Comparison of ENCODE assay signal across 8 cellular contexts in the genomic region with DNA sequence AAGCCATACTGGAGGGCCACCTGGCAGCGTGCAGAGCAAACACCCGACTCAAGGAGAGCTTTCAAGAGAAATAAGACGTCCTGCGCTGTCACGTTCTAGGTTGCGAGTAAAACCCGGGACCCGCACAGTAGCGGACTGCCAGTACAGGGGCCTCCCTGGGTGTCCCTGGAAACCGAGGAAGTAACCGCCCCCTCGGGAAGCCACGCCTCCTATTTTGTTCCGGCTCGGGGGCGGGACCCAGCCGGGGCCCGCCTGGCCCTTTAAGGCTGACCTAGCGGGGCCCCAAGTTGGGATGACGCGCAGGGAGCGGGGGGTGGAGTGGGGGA. TPM values are rescaled to one million over a fixed set of nuclear protein-coding genes. Genes with fewer than 3 reads are reported as not detected.
DNase-seq lines count a peak whose midpoint lies in the region; TF ChIP-seq lines count a peak whose summit lies in the region.

No MANE protein-coding gene starts in this region.

- no peak overlapping the region for H2BK12ac ChIP-seq in H9 (ENCODE audit: insufficient read length, low read depth, low read length)

- no CpG with 5 or more reads among the region's 22 CpGs for WGBS in H9 (ENCODE audit: extremely low coverage, insufficient read length, low lambda C conversion rate)
- WGBS in thymus: under 1% methylated on average over 22 of the region's 22 CpGs

- H2BK20ac ChIP-seq in H9 (ENCODE audit: low read depth, low read length, poor library complexity, severe bottlenecking): no peak overlapping the region

- H3K9me3 ChIP-seq in H9 (ENCODE audit: control insufficient read depth, low read depth, low read length) (no peaks in the 10 kb centered on the region), MM.1S (replicated peaks; ENCODE audit: insufficient read depth, low read length) (no peaks in the 10 kb centered on the region), thymus (ENCODE audit: control insufficient read depth) (no peaks in the 10 kb centered on the region)

- H3K14ac ChIP-seq in H9 (ENCODE audit: insufficient read depth, low read length): no peak overlapping the region

- peaks cover 22% of the 10 kb centered on the region in 2 experiments for H3K4me1 Mint-ChIP-seq in H9
- peaks cover 66% of the 10 kb centered on the region for H3K4me1 Mint-ChIP-seq in activated naive CD4-positive, alpha-beta T cell treated with anti-CD3 and anti-CD28 coated beads, Interleukin-2, amount 10 ng/mL, durations not matched to agents 7 days and 5 days
- H3K4me1 Mint-ChIP-seq in osteocyte (ENCODE audit: unreplicated experiment): peaks cover 21% of the 10 kb centered on the region

- H2BK5ac ChIP-seq in H9 (ENCODE audit: insufficient read length, low read length): no peak overlapping the region

- DNase-seq in GDM1 (lab: John Stamatoyannopoulos, UW) (peak; percentile 88), H9 (peak; percentile 97), MM.1S (peak; percentile 93), SK-N-DZ (ENCODE audit: low spot score) (peak; percentile 89), glomerular visceral epithelial cell (ENCODE audit: extremely low spot score) (peak; percentile 89), osteocyte (ENCODE audit: extremely low spot score, unreplicated experiment) (peak; percentile 95)
- DNase-seq in activated naive CD4-positive, alpha-beta T cell treated with anti-CD3 and anti-CD28 coated beads, Interleukin-2, amount 10 ng/mL, durations not matched to agents 7 days and 5 days: peak; percentile 97

- H2BK15ac ChIP-seq in H9 (ENCODE audit: low read depth, low read length): no peak overlapping the region

- H3K23ac ChIP-seq in H9 (ENCODE audit: insufficient read length, low read depth, low read length): no peak overlapping the region

- H4K8ac ChIP-seq in H9 (replicated peaks; ENCODE audit: insufficient read length, low read depth, low read length): no peak overlapping the region

- H3K18ac ChIP-seq in H9 (ENCODE audit: insufficient read length, low read depth, low read length): no peak overlapping the region

- H3T11ph ChIP-seq in H9 (ENCODE audit: low read length): no peak overlapping the region

- H3K79me2 ChIP-seq in H9 (ENCODE audit: insufficient read depth, low read length) (no peaks in the 10 kb centered on the region), MM.1S (ENCODE audit: low read length) (peaks cover 12% of the 10 kb centered on the region)

- H3K56ac ChIP-seq in H9 (ENCODE audit: insufficient read length, low read depth, low read length): no peak overlapping the region

- H3K36me3 Mint-ChIP-seq in H9 (ENCODE audit: insufficient read depth in 1 of 3, low read depth in 3 of 3): peaks cover 0 to 10% (median 6%) of the 10 kb centered on the region in 3 experiments; a peak in 4 of 7 replicates
- peaks cover 61% of the 10 kb centered on the region for H3K36me3 Mint-ChIP-seq in activated naive CD4-positive, alpha-beta T cell treated with anti-CD3 and anti-CD28 coated beads, Interleukin-2, amount 10 ng/mL, durations not matched to agents 7 days and 5 days
- no peaks in the 10 kb centered on the region for H3K36me3 Mint-ChIP-seq in osteocyte (ENCODE audit: unreplicated experiment)

- H4K5ac ChIP-seq in H9 (ENCODE audit: insufficient read length, low read depth, low read length): no peak overlapping the region

- H3K4ac ChIP-seq in H9 (ENCODE audit: low read depth, low read length): no peak overlapping the region

- H3K4me3 Mint-ChIP-seq in H9 (peak overlapping the region; percentile 81 to 82), osteocyte (ENCODE audit: unreplicated experiment) (peak overlapping the region; percentile 86)
- H3K4me3 Mint-ChIP-seq in activated naive CD4-positive, alpha-beta T cell treated with anti-CD3 and anti-CD28 coated beads, Interleukin-2, amount 10 ng/mL, durations not matched to agents 7 days and 5 days: peak overlapping the region; percentile 92

- H3K9me2 ChIP-seq in MM.1S (replicated peaks; ENCODE audit: insufficient read depth, low read length): no peaks in the 10 kb centered on the region

- H3K27ac Mint-ChIP-seq in H9 (peak overlapping the region in 2 of 3 experiments; percentile 40 to 81; a peak in 3 of 7 replicates), osteocyte (ENCODE audit: unreplicated experiment) (peak overlapping the region; percentile 90)
- H3K27ac Mint-ChIP-seq in activated naive CD4-positive, alpha-beta T cell treated with anti-CD3 and anti-CD28 coated beads, Interleukin-2, amount 10 ng/mL, durations not matched to agents 7 days and 5 days: peak overlapping the region; percentile 97

- no peak overlapping the region for H3K9ac ChIP-seq in H9 (ENCODE audit: extremely low read depth, insufficient read length, low read length)
- H3K9ac ChIP-seq in MM.1S (ENCODE audit: low read length): peak overlapping the region; percentile 37; the same call in 1 of the 2 replicates

- no peak overlapping the region for H2AK5ac ChIP-seq in H9 (ENCODE audit: insufficient read length, low read length)

- H3K4me2 ChIP-seq in H9 (ENCODE audit: insufficient read depth, insufficient read length, low read length) (peak overlapping the region; percentile 83), MM.1S (ENCODE audit: low read depth, low read length) (peak overlapping the region; percentile 99)

- H3K27me3 Mint-ChIP-seq in H9 (ENCODE audit: low read depth): peaks cover 30% of the 10 kb centered on the region
- peaks cover 7% of the 10 kb centered on the region for H3K27me3 Mint-ChIP-seq in activated naive CD4-positive, alpha-beta T cell treated with anti-CD3 and anti-CD28 coated beads, Interleukin-2, amount 10 ng/mL, durations not matched to agents 7 days and 5 days
- no peaks in the 10 kb centered on the region for H3K27me3 Mint-ChIP-seq in osteocyte (ENCODE audit: unreplicated experiment)

- no peaks in the 10 kb centered on the region for H4K20me1 ChIP-seq in H9 (ENCODE audit: control insufficient read depth, insufficient read depth, insufficient read length)
- H4K20me1 ChIP-seq in MM.1S (ENCODE audit: insufficient read depth, low read length): no peaks in the 10 kb centered on the region

- peaks cover 22% of the 10 kb centered on the region for H3K23me2 ChIP-seq in H9 (ENCODE audit: insufficient read length, low read depth, low read length, poor library complexity, severe bottlenecking)

- peak overlapping the region; percentile 79 for H3K4me3 ChIP-seq in MM.1S (ENCODE audit: low read length)
- peak overlapping the region; percentile 92 for H3K4me3 ChIP-seq in thymus (ENCODE audit: low read length)

- no peak overlapping the region for H2BK120ac ChIP-seq in H9 (ENCODE audit: low read depth, low read length, poor library complexity, severe bottlenecking)

- no peak overlapping the region for H4K91ac ChIP-seq in H9 (ENCODE audit: insufficient read length, low read depth, low read length)

- H3K4me1 ChIP-seq in H9 (ENCODE audit: insufficient read depth, low read length) (0 out of 2 replicates have a peak, but pooled peaks cover 3% of the 10 kb centered on the region), MM.1S (ENCODE audit: low read length) (peaks cover 28% of the 10 kb centered on the region), thymus (ENCODE audit: control insufficient read depth, insufficient read depth, low read length) (peaks cover 38% of the 10 kb centered on the region)

- TF ChIP-seq CTCF in H9 (conservative IDR thresholded peaks at IDR 0.05) (no peak), MM.1S (IDR thresholded peaks at IDR 0.05; ENCODE audit: low read length) (no peak), osteocyte (IDR thresholded peaks at IDR 0.05) (no peak)

- peaks cover 21% of the 10 kb centered on the region for H3F3A ChIP-seq in MM.1S (ENCODE audit: insufficient read depth, low read length)

- CTCF ChIA-PET in activated naive CD4-positive, alpha-beta T cell treated with anti-CD3 and anti-CD28 coated beads, Interleukin-2, amount 10 ng/mL, durations not matched to agents 7 days and 5 days (lab: Charles Lee): interaction anchor here (1.0 to 25.1 kb wide), 19 partner anchors 8 to 885 kb away, joined by 3 to 753 read pairs (median 8); a partner anchor contains a TSS

- no peak overlapping the region for H3K27ac ChIP-seq in H9 (ENCODE audit: insufficient read length, low read depth, low read length)
- peak overlapping the region; percentile 45; the same call in 1 of the 2 replicates for H3K27ac ChIP-seq in MM.1S (ENCODE audit: low read length)
- peak overlapping the region; percentile 93 for H3K27ac ChIP-seq in thymus (ENCODE audit: low read depth)

- H3K36me3 ChIP-seq in MM.1S (replicated peaks; ENCODE audit: insufficient read depth, low read length): no peaks in the 10 kb centered on the region
- H3K36me3 ChIP-seq in thymus (ENCODE audit: control insufficient read depth, insufficient read depth): no peaks in the 10 kb centered on the region

- H2AFZ ChIP-seq in H9 (ENCODE audit: low read length): no peak overlapping the region
- peak overlapping the region; percentile 90 for H2AFZ ChIP-seq in MM.1S (ENCODE audit: low read length)

- H3K79me1 ChIP-seq in H9 (ENCODE audit: insufficient read depth, low read depth, low read length, poor library complexity, severe bottlenecking): no peaks in the 10 kb centered on the region

- H3K27me3 ChIP-seq in H9 (ENCODE audit: insufficient read depth, low read length): peaks cover 3% of the 10 kb centered on the region; the same call in 1 of the 2 replicates
- no peaks in the 10 kb centered on the region for H3K27me3 ChIP-seq in MM.1S (replicated peaks; ENCODE audit: insufficient read depth, low read length)
- H3K27me3 ChIP-seq in thymus (ENCODE audit: control insufficient read depth, insufficient read depth): no peaks in the 10 kb centered on the region

- H3K9me3 Mint-ChIP-seq in H9: no peaks in the 10 kb centered on the region
- no peaks in the 10 kb centered on the region for H3K9me3 Mint-ChIP-seq in activated naive CD4-positive, alpha-beta T cell treated with anti-CD3 and anti-CD28 coated beads, Interleukin-2, amount 10 ng/mL, durations not matched to agents 7 days and 5 days
- no peaks in the 10 kb centered on the region for H3K9me3 Mint-ChIP-seq in osteocyte (ENCODE audit: unreplicated experiment)

RNA-seq across cellular contexts. Expression of a gene that starts 0.2 kb away (rescaled TPM):
- total RNA-seq in H9 (2021): 57.0 and 57.9 TPM in 2 replicates
- polyA plus RNA-seq in SK-N-DZ (2014; cell fraction: cytosol; rRNA removed): 32.9 and 33.0 TPM in 2 replicates
- 17.7 and 25.3 TPM in 2 replicates for polyA plus RNA-seq in SK-N-DZ (2014; cell fraction: nucleus; rRNA removed)
- 24.8 and 31.9 TPM in 2 replicates for total RNA-seq in osteocyte
- polyA plus RNA-seq in thymus: 24.9 TPM

RNA-seq across cellular contexts. Expression of a gene that starts 5.2 kb away (rescaled TPM):
- total RNA-seq in H9 (2021) (1.7 and 2.2 TPM in 2 replicates), osteocyte (1.7 and 2.4 TPM in 2 replicates)
- 0.96 and 1.5 TPM in 2 replicates for polyA plus RNA-seq in SK-N-DZ (2014; cell fraction: cytosol; rRNA removed)
- polyA plus RNA-seq in SK-N-DZ (2014; cell fraction: nucleus; rRNA removed): 0.79 and 2.1 TPM in 2 replicates
- polyA plus RNA-seq in thymus: 7.0 TPM

RNA-seq across cellular contexts. Expression of a gene that starts 47.4 kb away (rescaled TPM):
- total RNA-seq in H9 (2021) (11.6 and 12.5 TPM in 2 replicates), osteocyte (19.9 and 23.1 TPM in 2 replicates)
- 17.7 and 19.0 TPM in 2 replicates for polyA plus RNA-seq in SK-N-DZ (2014; cell fraction: cytosol; rRNA removed)
- 37.5 and 42.6 TPM in 2 replicates for polyA plus RNA-seq in SK-N-DZ (2014; cell fraction: nucleus; rRNA removed)
- 43.4 TPM for polyA plus RNA-seq in thymus

RNA-seq across cellular contexts. Expression of a gene that starts 49.2 kb away (rescaled TPM):
- total RNA-seq in H9 (2021) (5.5 and 7.1 TPM in 2 replicates), osteocyte (2.2 and 3.9 TPM in 2 replicates)
- 10.7 and 14.0 TPM in 2 replicates for polyA plus RNA-seq in SK-N-DZ (2014; cell fraction: cytosol; rRNA removed)
- polyA plus RNA-seq in SK-N-DZ (2014; cell fraction: nucleus; rRNA removed): 16.2 and 26.7 TPM in 2 replicates
- polyA plus RNA-seq in thymus: 4.3 TPM

RNA-seq across cellular contexts. Expression of a gene that starts 58.0 kb away (rescaled TPM):
- total RNA-seq in H9 (2021): 7.0 and 8.3 TPM in 2 replicates
- 1.4 and 2.9 TPM in 2 replicates for polyA plus RNA-seq in SK-N-DZ (2014; cell fraction: cytosol; rRNA removed)
- polyA plus RNA-seq in SK-N-DZ (2014; cell fraction: nucleus; rRNA removed): 7.7 and 13.9 TPM in 2 replicates
- total RNA-seq in osteocyte: 0.24 and 0.34 TPM in 2 replicates
- polyA plus RNA-seq in thymus: 0.21 TPM
